In the genomic region with DNA sequence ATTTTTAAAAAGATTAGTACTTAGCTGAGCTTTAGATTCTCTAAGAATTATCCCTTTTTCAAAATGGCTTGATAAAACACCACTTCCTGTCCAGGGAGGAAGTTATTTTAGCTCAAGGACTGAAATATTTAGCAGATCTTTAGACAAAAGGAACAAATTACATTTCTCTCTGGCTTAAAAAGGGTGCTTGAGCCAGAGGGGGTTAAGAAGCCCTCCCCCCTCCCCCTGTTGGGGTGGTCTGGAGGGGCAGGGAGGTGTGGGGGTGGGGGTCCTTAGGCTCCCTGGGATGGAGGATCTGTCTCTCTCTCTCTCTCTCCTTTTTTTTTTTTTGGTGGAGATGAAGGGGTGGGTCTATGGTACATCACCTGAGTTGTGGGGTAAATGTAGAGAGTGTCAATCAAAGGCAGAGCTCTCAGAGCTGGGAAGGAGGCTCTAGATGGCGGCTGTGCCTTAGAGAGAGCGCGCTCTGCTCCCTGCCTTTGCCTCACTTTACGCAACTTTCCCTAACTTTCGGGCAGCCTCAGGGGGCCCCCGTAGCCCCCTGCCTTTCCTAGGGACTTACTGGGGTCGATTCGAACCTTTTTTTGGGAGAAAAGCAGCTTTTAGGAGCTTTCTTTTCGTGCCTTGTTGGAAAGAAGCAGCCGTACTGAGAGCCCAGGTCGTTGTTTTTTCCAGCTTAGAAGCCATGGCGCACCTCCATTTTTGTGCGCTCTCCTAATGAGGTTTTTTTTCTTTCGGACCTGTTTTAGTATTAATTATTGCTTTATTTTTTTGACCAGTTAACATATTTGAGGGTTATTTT, we compare ENCODE assay signal across 1 cellular context.
A peak's percentile ranks its signal among the peaks of the same experiment; 100 is the strongest.
TF ChIP-seq lines count a peak whose summit lies in the region.

Gene CHD2, plus strand, starts transcription at position 415 of the 802 bp plus-strand sequence. CDS start 914 bp downstream, outside the sequence.

TF ChIP-seq in HepG2, 621 proteins besides CTCF, POLR2A, EP300 and RAD21 (continued from another document and continues in another):
- no peak for TF ChIP-seq HBP1 (CRISPR knock-in tag; IDR thresholded peaks at IDR 0.05; ENCODE audit: low read depth)
- no peak for TF ChIP-seq ZNF326 (CRISPR knock-in tag; IDR thresholded peaks at IDR 0.05; ENCODE audit: borderline replicate concordance)
- no peak for TF ChIP-seq NR2F1 (CRISPR knock-in tag; IDR thresholded peaks at IDR 0.05)
- TF ChIP-seq, protein P1, sequence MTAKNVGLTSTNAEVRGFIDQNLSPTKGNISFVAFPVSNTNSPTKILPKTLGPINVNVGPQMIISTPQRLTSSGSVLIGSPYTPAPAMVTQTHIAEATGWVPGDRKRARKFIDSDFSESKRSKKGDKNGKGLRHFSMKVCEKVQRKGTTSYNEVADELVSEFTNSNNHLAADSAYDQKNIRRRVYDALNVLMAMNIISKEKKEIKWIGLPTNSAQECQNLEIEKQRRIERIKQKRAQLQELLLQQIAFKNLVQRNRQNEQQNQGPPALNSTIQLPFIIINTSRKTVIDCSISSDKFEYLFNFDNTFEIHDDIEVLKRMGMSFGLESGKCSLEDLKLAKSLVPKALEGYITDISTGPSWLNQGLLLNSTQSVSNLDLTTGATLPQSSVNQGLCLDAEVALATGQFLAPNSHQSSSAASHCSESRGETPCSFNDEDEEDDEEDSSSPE (CRISPR knock-in tag; IDR thresholded peaks at IDR 0.05): no peak
- 0 out of 2 replicates have a peak, but pooled peaks have one; percentile 2 for TF ChIP-seq SMC3 (IDR thresholded peaks at IDR 0.05; ENCODE audit: low read length)
- TF ChIP-seq KDM1A (CRISPR knock-in tag; IDR thresholded peaks at IDR 0.05): no peak
- no peak for TF ChIP-seq PITX1 (CRISPR knock-in tag; IDR thresholded peaks at IDR 0.05)
- TF ChIP-seq PAF1 (CRISPR knock-in tag; IDR thresholded peaks at IDR 0.05): no peak
- no peak for TF ChIP-seq GTF3A (CRISPR knock-in tag; conservative IDR thresholded peaks at IDR 0.05)
- no peak for TF ChIP-seq ZNF737 (CRISPR knock-in tag; IDR thresholded peaks at IDR 0.05; ENCODE audit: borderline replicate concordance)
- TF ChIP-seq TCF12 (IDR thresholded peaks at IDR 0.05): no peak
- TF ChIP-seq TCF12 (CRISPR knock-in tag; IDR thresholded peaks at IDR 0.05): no peak
- TF ChIP-seq ZFP90 (CRISPR knock-in tag; IDR thresholded peaks at IDR 0.05; ENCODE audit: borderline replicate concordance): no peak
- TF ChIP-seq, protein P2, sequence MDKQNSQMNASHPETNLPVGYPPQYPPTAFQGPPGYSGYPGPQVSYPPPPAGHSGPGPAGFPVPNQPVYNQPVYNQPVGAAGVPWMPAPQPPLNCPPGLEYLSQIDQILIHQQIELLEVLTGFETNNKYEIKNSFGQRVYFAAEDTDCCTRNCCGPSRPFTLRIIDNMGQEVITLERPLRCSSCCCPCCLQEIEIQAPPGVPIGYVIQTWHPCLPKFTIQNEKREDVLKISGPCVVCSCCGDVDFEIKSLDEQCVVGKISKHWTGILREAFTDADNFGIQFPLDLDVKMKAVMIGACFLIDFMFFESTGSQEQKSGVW (CRISPR knock-in tag; IDR thresholded peaks at IDR 0.05; ENCODE audit: borderline replicate concordance): no peak
- no peak for TF ChIP-seq ZBTB49 (CRISPR knock-in tag; IDR thresholded peaks at IDR 0.05; ENCODE audit: borderline replicate concordance)
- TF ChIP-seq, protein P3, sequence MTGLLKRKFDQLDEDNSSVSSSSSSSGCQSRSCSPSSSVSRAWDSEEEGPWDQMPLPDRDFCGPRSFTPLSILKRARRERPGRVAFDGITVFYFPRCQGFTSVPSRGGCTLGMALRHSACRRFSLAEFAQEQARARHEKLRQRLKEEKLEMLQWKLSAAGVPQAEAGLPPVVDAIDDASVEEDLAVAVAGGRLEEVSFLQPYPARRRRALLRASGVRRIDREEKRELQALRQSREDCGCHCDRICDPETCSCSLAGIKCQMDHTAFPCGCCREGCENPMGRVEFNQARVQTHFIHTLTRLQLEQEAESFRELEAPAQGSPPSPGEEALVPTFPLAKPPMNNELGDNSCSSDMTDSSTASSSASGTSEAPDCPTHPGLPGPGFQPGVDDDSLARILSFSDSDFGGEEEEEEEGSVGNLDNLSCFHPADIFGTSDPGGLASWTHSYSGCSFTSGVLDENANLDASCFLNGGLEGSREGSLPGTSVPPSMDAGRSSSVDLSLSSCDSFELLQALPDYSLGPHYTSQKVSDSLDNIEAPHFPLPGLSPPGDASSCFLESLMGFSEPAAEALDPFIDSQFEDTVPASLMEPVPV (CRISPR knock-in tag; IDR thresholded peaks at IDR 0.05): no peak
- TF ChIP-seq, protein P4, sequence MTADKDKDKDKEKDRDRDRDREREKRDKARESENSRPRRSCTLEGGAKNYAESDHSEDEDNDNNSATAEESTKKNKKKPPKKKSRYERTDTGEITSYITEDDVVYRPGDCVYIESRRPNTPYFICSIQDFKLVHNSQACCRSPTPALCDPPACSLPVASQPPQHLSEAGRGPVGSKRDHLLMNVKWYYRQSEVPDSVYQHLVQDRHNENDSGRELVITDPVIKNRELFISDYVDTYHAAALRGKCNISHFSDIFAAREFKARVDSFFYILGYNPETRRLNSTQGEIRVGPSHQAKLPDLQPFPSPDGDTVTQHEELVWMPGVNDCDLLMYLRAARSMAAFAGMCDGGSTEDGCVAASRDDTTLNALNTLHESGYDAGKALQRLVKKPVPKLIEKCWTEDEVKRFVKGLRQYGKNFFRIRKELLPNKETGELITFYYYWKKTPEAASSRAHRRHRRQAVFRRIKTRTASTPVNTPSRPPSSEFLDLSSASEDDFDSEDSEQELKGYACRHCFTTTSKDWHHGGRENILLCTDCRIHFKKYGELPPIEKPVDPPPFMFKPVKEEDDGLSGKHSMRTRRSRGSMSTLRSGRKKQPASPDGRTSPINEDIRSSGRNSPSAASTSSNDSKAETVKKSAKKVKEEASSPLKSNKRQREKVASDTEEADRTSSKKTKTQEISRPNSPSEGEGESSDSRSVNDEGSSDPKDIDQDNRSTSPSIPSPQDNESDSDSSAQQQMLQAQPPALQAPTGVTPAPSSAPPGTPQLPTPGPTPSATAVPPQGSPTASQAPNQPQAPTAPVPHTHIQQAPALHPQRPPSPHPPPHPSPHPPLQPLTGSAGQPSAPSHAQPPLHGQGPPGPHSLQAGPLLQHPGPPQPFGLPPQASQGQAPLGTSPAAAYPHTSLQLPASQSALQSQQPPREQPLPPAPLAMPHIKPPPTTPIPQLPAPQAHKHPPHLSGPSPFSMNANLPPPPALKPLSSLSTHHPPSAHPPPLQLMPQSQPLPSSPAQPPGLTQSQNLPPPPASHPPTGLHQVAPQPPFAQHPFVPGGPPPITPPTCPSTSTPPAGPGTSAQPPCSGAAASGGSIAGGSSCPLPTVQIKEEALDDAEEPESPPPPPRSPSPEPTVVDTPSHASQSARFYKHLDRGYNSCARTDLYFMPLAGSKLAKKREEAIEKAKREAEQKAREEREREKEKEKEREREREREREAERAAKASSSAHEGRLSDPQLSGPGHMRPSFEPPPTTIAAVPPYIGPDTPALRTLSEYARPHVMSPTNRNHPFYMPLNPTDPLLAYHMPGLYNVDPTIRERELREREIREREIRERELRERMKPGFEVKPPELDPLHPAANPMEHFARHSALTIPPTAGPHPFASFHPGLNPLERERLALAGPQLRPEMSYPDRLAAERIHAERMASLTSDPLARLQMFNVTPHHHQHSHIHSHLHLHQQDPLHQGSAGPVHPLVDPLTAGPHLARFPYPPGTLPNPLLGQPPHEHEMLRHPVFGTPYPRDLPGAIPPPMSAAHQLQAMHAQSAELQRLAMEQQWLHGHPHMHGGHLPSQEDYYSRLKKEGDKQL (CRISPR knock-in tag; IDR thresholded peaks at IDR 0.05; ENCODE audit: low read depth): no peak
- no peak for TF ChIP-seq FOXK1 (CRISPR knock-in tag; IDR thresholded peaks at IDR 0.05; ENCODE audit: borderline replicate concordance, low read depth)
- no peak for TF ChIP-seq RFX3 (CRISPR knock-in tag; IDR thresholded peaks at IDR 0.05)
- TF ChIP-seq, protein P5, sequence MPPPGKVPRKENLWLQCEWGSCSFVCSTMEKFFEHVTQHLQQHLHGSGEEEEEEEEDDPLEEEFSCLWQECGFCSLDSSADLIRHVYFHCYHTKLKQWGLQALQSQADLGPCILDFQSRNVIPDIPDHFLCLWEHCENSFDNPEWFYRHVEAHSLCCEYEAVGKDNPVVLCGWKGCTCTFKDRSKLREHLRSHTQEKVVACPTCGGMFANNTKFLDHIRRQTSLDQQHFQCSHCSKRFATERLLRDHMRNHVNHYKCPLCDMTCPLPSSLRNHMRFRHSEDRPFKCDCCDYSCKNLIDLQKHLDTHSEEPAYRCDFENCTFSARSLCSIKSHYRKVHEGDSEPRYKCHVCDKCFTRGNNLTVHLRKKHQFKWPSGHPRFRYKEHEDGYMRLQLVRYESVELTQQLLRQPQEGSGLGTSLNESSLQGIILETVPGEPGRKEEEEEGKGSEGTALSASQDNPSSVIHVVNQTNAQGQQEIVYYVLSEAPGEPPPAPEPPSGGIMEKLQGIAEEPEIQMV (CRISPR knock-in tag; IDR thresholded peaks at IDR 0.05; ENCODE audit: low read depth): no peak
- TF ChIP-seq ZNF577 (CRISPR knock-in tag; IDR thresholded peaks at IDR 0.05; ENCODE audit: borderline replicate concordance, low read depth): no peak
- peak; percentile 64 for TF ChIP-seq MED1 (CRISPR knock-in tag; IDR thresholded peaks at IDR 0.05)
- TF ChIP-seq ZNF383 (CRISPR knock-in tag; IDR thresholded peaks at IDR 0.05; ENCODE audit: borderline replicate concordance): no peak
- no peak for TF ChIP-seq ARID2 (CRISPR knock-in tag; IDR thresholded peaks at IDR 0.05; ENCODE audit: borderline replicate concordance)
- 0 out of 2 replicates have a peak, but pooled peaks have one; percentile 37 for TF ChIP-seq GABPB1 (CRISPR knock-in tag; IDR thresholded peaks at IDR 0.05)
- peak; percentile 41 to 60; a peak in 2 of 4 replicates for TF ChIP-seq HMGXB4 (CRISPR knock-in tag; IDR thresholded peaks at IDR 0.05; ENCODE audit: borderline replicate concordance in 1 of 2, low read depth in 1 of 2)
- no peak for TF ChIP-seq SOX6 (IDR thresholded peaks at IDR 0.05)
- TF ChIP-seq SOX6 (CRISPR knock-in tag; IDR thresholded peaks at IDR 0.05): peak; percentile 19; the same call in 1 of the 2 replicates
- TF ChIP-seq GABPA (IDR thresholded peaks at IDR 0.05; ENCODE audit: low read depth, low read length): no peak
- peak; percentile 73 for TF ChIP-seq GABPA (CRISPR knock-in tag; IDR thresholded peaks at IDR 0.05; ENCODE audit: low read depth)
- TF ChIP-seq, protein P6, sequence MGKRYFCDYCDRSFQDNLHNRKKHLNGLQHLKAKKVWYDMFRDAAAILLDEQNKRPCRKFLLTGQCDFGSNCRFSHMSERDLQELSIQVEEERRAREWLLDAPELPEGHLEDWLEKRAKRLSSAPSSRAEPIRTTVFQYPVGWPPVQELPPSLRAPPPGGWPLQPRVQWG (CRISPR knock-in tag; IDR thresholded peaks at IDR 0.05; ENCODE audit: borderline replicate concordance, low read depth): no peak
- 0 out of 2 replicates have a peak, but pooled peaks have one; percentile 64 for TF ChIP-seq SMAD3 (CRISPR knock-in tag; IDR thresholded peaks at IDR 0.05)
- 0 out of 2 replicates have a peak, but pooled peaks have one; percentile 28 for TF ChIP-seq HNF1B (CRISPR knock-in tag; IDR thresholded peaks at IDR 0.05)
- TF ChIP-seq, protein P7, sequence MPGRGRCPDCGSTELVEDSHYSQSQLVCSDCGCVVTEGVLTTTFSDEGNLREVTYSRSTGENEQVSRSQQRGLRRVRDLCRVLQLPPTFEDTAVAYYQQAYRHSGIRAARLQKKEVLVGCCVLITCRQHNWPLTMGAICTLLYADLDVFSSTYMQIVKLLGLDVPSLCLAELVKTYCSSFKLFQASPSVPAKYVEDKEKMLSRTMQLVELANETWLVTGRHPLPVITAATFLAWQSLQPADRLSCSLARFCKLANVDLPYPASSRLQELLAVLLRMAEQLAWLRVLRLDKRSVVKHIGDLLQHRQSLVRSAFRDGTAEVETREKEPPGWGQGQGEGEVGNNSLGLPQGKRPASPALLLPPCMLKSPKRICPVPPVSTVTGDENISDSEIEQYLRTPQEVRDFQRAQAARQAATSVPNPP (CRISPR knock-in tag; IDR thresholded peaks at IDR 0.05): no peak
- TF ChIP-seq ZNF24 (IDR thresholded peaks at IDR 0.05): no peak
